ENCODE assay signal across 16 cellular contexts in genomic region chr14:90159147-90159546, GRCh38.
"Had no signal": no experiment of that assay in that cellular context is flagged by ENCODE, and none has a peak within 500 bp of the region (broad histone marks: within the 10 kb centered on the region; RNA-seq: fewer than 3 reads in every experiment).

No MANE protein-coding gene starts in this region.

- H3K4me1 Mint-ChIP-seq: activated naive CD4-positive, alpha-beta T cell treated with anti-CD3 and anti-CD28 coated beads, Interleukin-2, amount 10 ng/mL, durations not matched to agents 7 days and 5 days; immature natural killer cell; nephron had no signal

- H3K27ac Mint-ChIP-seq: activated naive CD4-positive, alpha-beta T cell treated with anti-CD3 and anti-CD28 coated beads, Interleukin-2, amount 10 ng/mL, durations not matched to agents 7 days and 5 days; activated T-helper 2 cell treated with anti-CD3 and anti-CD28 coated beads, Interferon-gamma antibody, Interleukin-2, Interleukin-4, amounts not matched to agents 10 μg/mL and 5 μg/mL and 100 μg/mL, durations not matched to agents 14 hours and 24 hours and 36 hours; effector memory CD8-positive, alpha-beta T cell; immature natural killer cell; memory B cell; nephron; stimulated activated naive CD8-positive, alpha-beta T cell treated with anti-CD3 and anti-CD28 coated beads, Interleukin-15, Interleukin-2, amounts not matched to agents 100 ng/mL and 50 ng/mL, for 24 hours had no signal

- DNase-seq: activated CD4-positive, alpha-beta T cell treated with anti-CD3 and anti-CD28 coated beads, Interleukin-2, amount 50 U/mL, for 1 hour; activated CD4-positive, CD25-positive, alpha-beta regulatory T cell; activated naive CD4-positive, alpha-beta T cell treated with anti-CD3 and anti-CD28 coated beads, Interleukin-2, amount 10 ng/mL, durations not matched to agents 7 days and 5 days; central memory CD4-positive, alpha-beta T cell; cortex of kidney; effector memory CD8-positive, alpha-beta T cell; erythroblast; immature natural killer cell; stimulated activated CD4-positive, alpha-beta T cell treated with anti-CD3 and anti-CD28 coated beads, Interleukin-4, amount 100 ng/mL, for 1 hour; stimulated activated CD8-positive, alpha-beta memory T cell treated with anti-CD3 and anti-CD28 coated beads, Interleukin-4, amount 100 ng/mL, for 48 hours; T-helper 2 cell had no signal

- H3K4me3 Mint-ChIP-seq: activated naive CD4-positive, alpha-beta T cell treated with anti-CD3 and anti-CD28 coated beads, Interleukin-2, amount 10 ng/mL, durations not matched to agents 7 days and 5 days; effector memory CD8-positive, alpha-beta T cell; immature natural killer cell; memory B cell; nephron; stimulated activated naive CD8-positive, alpha-beta T cell treated with anti-CD3 and anti-CD28 coated beads, Interleukin-15, Interleukin-2, amounts not matched to agents 100 ng/mL and 50 ng/mL, for 24 hours had no signal

- ATAC-seq: effector memory CD8-positive, alpha-beta T cell; left lobe of liver had no signal

- H3K9me3 Mint-ChIP-seq: immature natural killer cell, nephron had no signal

- H3K36me3 Mint-ChIP-seq: activated naive CD4-positive, alpha-beta T cell treated with anti-CD3 and anti-CD28 coated beads, Interleukin-2, amount 10 ng/mL, durations not matched to agents 7 days and 5 days had no signal
